ENCODE assay signal across 11 cellular contexts in the genomic region with DNA sequence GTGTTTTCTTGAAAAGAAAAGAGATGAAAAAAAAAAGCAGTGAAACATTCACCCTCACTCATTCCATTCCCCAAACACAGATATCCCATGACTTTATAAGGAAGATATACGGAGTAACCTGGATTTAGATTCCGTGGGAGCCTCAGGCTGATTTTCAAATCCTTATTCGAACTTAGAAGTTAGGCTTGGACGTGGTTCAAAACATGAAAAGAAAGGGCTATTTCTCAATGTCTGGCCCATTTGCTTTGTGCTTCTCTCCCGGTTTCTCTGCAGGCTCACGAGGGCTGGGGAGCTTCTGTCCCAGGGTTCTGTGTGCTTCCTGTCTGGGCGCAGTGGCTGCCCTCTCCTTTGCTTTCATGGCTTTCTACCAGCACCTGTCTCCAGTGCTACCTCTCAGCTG. TPM values are rescaled to one million over a fixed set of nuclear protein-coding genes. Genes with fewer than 3 reads are reported as not detected.
A peak's percentile ranks its signal among the peaks of the same experiment; 100 is the strongest.
DNase-seq lines count a peak whose midpoint lies in the region; ATAC-seq and TF ChIP-seq lines count a peak whose summit lies in the region.
"Had no signal": no experiment of that assay in that cellular context is flagged by ENCODE, and none has a peak within 500 bp of the region (broad histone marks: within the 10 kb centered on the region; RNA-seq: fewer than 3 reads in every experiment).

No MANE protein-coding gene starts in this region.

- TF ChIP-seq CTCF in mesothelial cell of epicardium (IDR thresholded peaks at IDR 0.05; ENCODE audit: unreplicated experiment) = no peak
- no peak for TF ChIP-seq CTCF in thoracic aorta (IDR thresholded peaks at IDR 0.05)

- peak overlapping the region; percentile 18 for H3K4me3 ChIP-seq in thoracic aorta
- H3K4me3 ChIP-seq in CD8-positive, alpha-beta memory T cell (ENCODE audit: low read length) = no peak overlapping the region

- no peaks in the 10 kb centered on the region for H3K9me3 Mint-ChIP-seq in mesothelial cell of epicardium
- H3K9me3 Mint-ChIP-seq in CD8-positive, alpha-beta memory T cell = no peaks in the 10 kb centered on the region
- H3K9me3 Mint-ChIP-seq: T-helper 1 cell treated with Interleukin-12 subunit alpha and Interleukin-12 subunit beta and Interleukin-4 antibody, amounts not matched to agents 30 μg/mL and 1 μg/mL, for 36 hours had no signal

- peak overlapping the region; percentile 76 to 87 for H3K27ac ChIP-seq in thoracic aorta
- H3K27ac ChIP-seq in CD8-positive, alpha-beta memory T cell (ENCODE audit: low read depth, low read length) = no peak overlapping the region

- DNase-seq in RPMI7951 (ENCODE audit: low read depth) = peak; percentile 58
- no peak for DNase-seq in mesothelial cell of epicardium (ENCODE audit: low spot score in 2 of 2, unreplicated experiment in 2 of 2)
- DNase-seq in thoracic aorta (ENCODE audit: low spot score) = no peak
- no peak for DNase-seq in stimulated activated CD4-positive, alpha-beta T cell treated with anti-CD3 and anti-CD28 coated beads, Interleukin-4, amount 100 ng/mL, for 1 hour
- DNase-seq in NCI-H128 (lab: John Stamatoyannopoulos, UW; ENCODE audit: unreplicated experiment) = no peak
- no peak for DNase-seq in CD8-positive, alpha-beta memory T cell
- DNase-seq: MM.1S, NCI-H774 had no signal

- peaks cover 2% of the 10 kb centered on the region for H3K36me3 Mint-ChIP-seq in mesothelial cell of epicardium
- no peaks in the 10 kb centered on the region for H3K36me3 Mint-ChIP-seq in CD8-positive, alpha-beta memory T cell

- CTCF ChIA-PET in CD8-positive, alpha-beta memory T cell (lab: Charles Lee) = interaction anchor here (1.4 kb wide), 1 partner anchor 75 kb away, joined by 3 read pairs; no protein-coding TSS in a partner anchor

- no peak overlapping the region for H3K4me3 Mint-ChIP-seq in mesothelial cell of epicardium
- no peak overlapping the region for H3K4me3 Mint-ChIP-seq in CD8-positive, alpha-beta memory T cell
- H3K4me3 Mint-ChIP-seq: T-helper 1 cell treated with Interleukin-12 subunit alpha and Interleukin-12 subunit beta and Interleukin-4 antibody, amounts not matched to agents 30 μg/mL and 1 μg/mL, for 36 hours had no signal

- H3K36me3 ChIP-seq in thoracic aorta = no peaks in the 10 kb centered on the region
- H3K36me3 ChIP-seq in CD8-positive, alpha-beta memory T cell (ENCODE audit: insufficient read depth, low read length) = no peaks in the 10 kb centered on the region

- H3K4me1 Mint-ChIP-seq in mesothelial cell of epicardium = peaks cover 56% of the 10 kb centered on the region
- H3K4me1 Mint-ChIP-seq in CD8-positive, alpha-beta memory T cell = peaks cover 4 to 10% (median 6%) of the 10 kb centered on the region in 3 donors

- H3K27me3 Mint-ChIP-seq in mesothelial cell of epicardium (ENCODE audit: low read depth) = no peaks in the 10 kb centered on the region
- peaks cover 5 to 14% of the 10 kb centered on the region in 2 donors for H3K27me3 Mint-ChIP-seq in CD8-positive, alpha-beta memory T cell

- H3K27ac Mint-ChIP-seq in mesothelial cell of epicardium = peak overlapping the region; percentile 96
- no peak overlapping the region for H3K27ac Mint-ChIP-seq in CD8-positive, alpha-beta memory T cell
- H3K27ac Mint-ChIP-seq: T-helper 1 cell treated with Interleukin-12 subunit alpha and Interleukin-12 subunit beta and Interleukin-4 antibody, amounts not matched to agents 30 μg/mL and 1 μg/mL, for 36 hours had no signal

- H3K4me1 ChIP-seq in thoracic aorta (ENCODE audit: control insufficient read depth in 1 of 2, low read depth in 2 of 2) = peaks cover 29 to 63% of the 10 kb centered on the region in 2 donors
- H3K4me1 ChIP-seq in CD8-positive, alpha-beta memory T cell (ENCODE audit: insufficient read depth, low read length) = no peaks in the 10 kb centered on the region

- ATAC-seq in esophagus mucosa (peak; percentile 18), thoracic aorta (ENCODE audit: insufficient number of reproducible peaks, low FRiP score, low read depth) (peak; percentile 36), HG03378 (IDR thresholded peaks at IDR 0.05; ENCODE audit: unreplicated experiment) (no peak)

- H3K9me3 ChIP-seq in thoracic aorta = no peaks in the 10 kb centered on the region
- H3K9me3 ChIP-seq in CD8-positive, alpha-beta memory T cell (ENCODE audit: low read length) = no peaks in the 10 kb centered on the region

- H3K27me3 ChIP-seq in thoracic aorta (replicated peaks; ENCODE audit: insufficient read depth) = no peaks in the 10 kb centered on the region
- no peaks in the 10 kb centered on the region for H3K27me3 ChIP-seq in CD8-positive, alpha-beta memory T cell (ENCODE audit: insufficient read depth, low read length, poor library complexity, severe bottlenecking)

- POLR2A ChIA-PET in CD8-positive, alpha-beta memory T cell (lab: Charles Lee) = no interaction called here

RNA-seq across cellular contexts. Expression of a gene that starts 33.9 kb away (rescaled TPM):
- total RNA-seq in RPMI7951 (2014; rRNA removed; shearing (Covaris generic)) = 6.4 and 6.6 TPM in 2 replicates
- total RNA-seq in esophagus mucosa = 23.8 TPM
- 37.0 to 38.7 TPM (median 37.8 TPM) in 3 replicates for total RNA-seq in mesothelial cell of epicardium
- total RNA-seq in thoracic aorta = 10 to 100 TPM; 32.7 to 93.1 TPM
- total RNA-seq in CD8-positive, alpha-beta memory T cell = under 1 TPM; 0.33 to 0.73 TPM
- polyA plus RNA-seq in CD8-positive, alpha-beta memory T cell = not detected
